In genomic region chr2:116319935-116320334, GRCh38 we compare ENCODE assay signal across 22 cellular contexts.
"Had no signal": no experiment of that assay in that cellular context is flagged by ENCODE, and none has a peak within 500 bp of the region (broad histone marks: within the 10 kb centered on the region; RNA-seq: fewer than 3 reads in every experiment).

No MANE protein-coding gene starts in this region.

- H3K36me3 ChIP-seq: brain microvascular endothelial cell, esophagus muscularis mucosa, gastrocnemius medialis, lower lobe of right lung, pancreas, upper lobe of left lung had no signal

- H3K9me3 ChIP-seq: esophagus muscularis mucosa, gastrocnemius medialis, lower lobe of right lung, pancreas, psoas muscle, upper lobe of left lung had no signal

- H3K4me1 ChIP-seq: esophagus muscularis mucosa, gastrocnemius medialis, lower lobe of right lung, pancreas, psoas muscle, upper lobe of left lung had no signal

- DNase-seq: activated CD4-positive, alpha-beta T cell treated with anti-CD3 and anti-CD28 coated beads, Interleukin-2, amount 50 U/mL, for 1 hour; activated CD8-positive, alpha-beta T cell treated with anti-CD3 and anti-CD28 coated beads, Interleukin-2, amount 10 ng/mL, durations not matched to agents 7 days and 5 days; aorta; brain microvascular endothelial cell; caudate nucleus; dermis blood vessel endothelial cell; effector memory CD8-positive, alpha-beta T cell; gastrocnemius medialis; head of caudate nucleus; hypothalamus; kidney; lower lobe of right lung; naive thymus-derived CD8-positive, alpha-beta T cell; pancreas; psoas muscle; right cardiac atrium; stimulated activated CD4-positive, alpha-beta T cell treated with anti-CD3 and anti-CD28 coated beads, Interleukin-12 subunit alpha, Interleukin-12 subunit beta, amount 100 ng/mL, for 4 hours; stimulated activated CD4-positive, alpha-beta T cell treated with anti-CD3 and anti-CD28 coated beads, Interleukin-4, amount 100 ng/mL, for 4 hours; stimulated activated naive CD8-positive, alpha-beta T cell treated with anti-CD3 and anti-CD28 coated beads, Interleukin-15, Interleukin-2, amounts not matched to agents 100 U/mL and 50 U/mL, for 24 hours; T-helper 2 cell; upper lobe of left lung had no signal

- FAIRE-seq: kidney, pancreas had no signal

- H3K27me3 ChIP-seq: brain microvascular endothelial cell, esophagus muscularis mucosa, gastrocnemius medialis, pancreas, upper lobe of left lung had no signal

- H3K27ac ChIP-seq: brain microvascular endothelial cell, esophagus muscularis mucosa, gastrocnemius medialis, lower lobe of right lung, pancreas, psoas muscle, upper lobe of left lung had no signal

- H3K4me3 ChIP-seq: esophagus muscularis mucosa, gastrocnemius medialis, lower lobe of right lung, pancreas, psoas muscle, upper lobe of left lung had no signal
